8 cellular contexts compared by ENCODE assay signal in genomic region chr5:177546262-177546741, GRCh38. TPM values are rescaled to one million over a fixed set of nuclear protein-coding genes. Genes with fewer than 3 reads are reported as not detected.
A peak's percentile ranks its signal among the peaks of the same experiment; 100 is the strongest.
DNase-seq lines count a peak whose midpoint lies in the region; ATAC-seq and TF ChIP-seq lines count a peak whose summit lies in the region.

No MANE protein-coding gene starts in this region.

- no peak for DNase-seq in activated naive CD8-positive, alpha-beta T cell treated with anti-CD3 and anti-CD28 coated beads, Interleukin-2, amount 50 U/mL, for 24 hours
- DNase-seq in activated naive CD8-positive, alpha-beta T cell treated with anti-CD3 and anti-CD28 coated beads for 36 hours = no peak
- DNase-seq in amniotic stem cell (lab: John Stamatoyannopoulos, UW) = peak; percentile 94
- peak; percentile 88 for DNase-seq in hepatic stellate cell (ENCODE audit: low spot score)
- no peak for DNase-seq in spleen
- no peak for DNase-seq in cerebellum (ENCODE audit: low spot score)
- no peak for DNase-seq in KBM-7

- WGBS in spleen, 5 donors = 55 to 100% (median 75%) methylated on average over 1 of the region's 1 CpG

- peak overlapping the region; percentile 14 to 82 (median 67) for H3K27ac ChIP-seq in spleen

- peaks cover 9% of the 10 kb centered on the region for H3K4me1 Mint-ChIP-seq in activated naive CD8-positive, alpha-beta T cell treated with anti-CD3 and anti-CD28 coated beads, Interleukin-2, amount 50 U/mL, for 24 hours
- peaks cover 13% of the 10 kb centered on the region for H3K4me1 Mint-ChIP-seq in activated naive CD8-positive, alpha-beta T cell treated with anti-CD3 and anti-CD28 coated beads for 36 hours

- no peaks in the 10 kb centered on the region for H3K9me3 ChIP-seq in spleen

- H3K36me3 Mint-ChIP-seq in activated naive CD8-positive, alpha-beta T cell treated with anti-CD3 and anti-CD28 coated beads, Interleukin-2, amount 50 U/mL, for 24 hours (ENCODE audit: low read depth) = peaks cover 15% of the 10 kb centered on the region
- no peaks in the 10 kb centered on the region for H3K36me3 Mint-ChIP-seq in activated naive CD8-positive, alpha-beta T cell treated with anti-CD3 and anti-CD28 coated beads for 36 hours

- intact Hi-C loops in spleen (cut with DNase I; ENCODE audit: low total_unique reads) = no loop called here

- peaks cover 10 to 92% (median 44%) of the 10 kb centered on the region in 6 donors for H3K4me1 ChIP-seq in spleen

- H3K4me3 Mint-ChIP-seq in activated naive CD8-positive, alpha-beta T cell treated with anti-CD3 and anti-CD28 coated beads, Interleukin-2, amount 50 U/mL, for 24 hours = no peak overlapping the region
- H3K4me3 Mint-ChIP-seq in activated naive CD8-positive, alpha-beta T cell treated with anti-CD3 and anti-CD28 coated beads for 36 hours = no peak overlapping the region

- no peak overlapping the region for H3K4me3 ChIP-seq in spleen

- TF ChIP-seq POLR2A in spleen (IDR thresholded peaks at IDR 0.05) = no peak

- in situ Hi-C loops in KBM-7 (cut with MboI; ENCODE audit: low pct_unique_long_range_greater_than_20kb, low sequenced_read_pairs) = no loop called here

- H3K27me3 Mint-ChIP-seq in activated naive CD8-positive, alpha-beta T cell treated with anti-CD3 and anti-CD28 coated beads, Interleukin-2, amount 50 U/mL, for 24 hours = no peaks in the 10 kb centered on the region
- H3K27me3 Mint-ChIP-seq in activated naive CD8-positive, alpha-beta T cell treated with anti-CD3 and anti-CD28 coated beads for 36 hours = no peaks in the 10 kb centered on the region

- no peaks in the 10 kb centered on the region for H3K9me3 Mint-ChIP-seq in activated naive CD8-positive, alpha-beta T cell treated with anti-CD3 and anti-CD28 coated beads, Interleukin-2, amount 50 U/mL, for 24 hours
- no peaks in the 10 kb centered on the region for H3K9me3 Mint-ChIP-seq in activated naive CD8-positive, alpha-beta T cell treated with anti-CD3 and anti-CD28 coated beads for 36 hours

- H3K27me3 ChIP-seq in spleen (replicated peaks in 1 of 7) = no peaks in the 10 kb centered on the region

- no peak for TF ChIP-seq CTCF in spleen (IDR thresholded peaks at IDR 0.05 in 8 of 11, conservative IDR thresholded peaks at IDR 0.05 in 3 of 11)

- ATAC-seq in activated naive CD8-positive, alpha-beta T cell treated with anti-CD3 and anti-CD28 coated beads, Interleukin-2, amount 50 U/mL, for 24 hours = peak; percentile 69
- ATAC-seq in GM19324 (IDR thresholded peaks at IDR 0.05; ENCODE audit: low FRiP score, unreplicated experiment) = no peak

- peak overlapping the region; percentile 23 for H3K27ac Mint-ChIP-seq in activated naive CD8-positive, alpha-beta T cell treated with anti-CD3 and anti-CD28 coated beads, Interleukin-2, amount 50 U/mL, for 24 hours
- H3K27ac Mint-ChIP-seq in activated naive CD8-positive, alpha-beta T cell treated with anti-CD3 and anti-CD28 coated beads for 36 hours = no peak overlapping the region

- peaks cover 0 to 42% (median 6%) of the 10 kb centered on the region in 6 donors for H3K36me3 ChIP-seq in spleen

RNA-seq across cellular contexts. Expression of gene FAM193B, which starts 8.1 kb away (rescaled TPM):
- total RNA-seq in activated naive CD8-positive, alpha-beta T cell treated with anti-CD3 and anti-CD28 coated beads for 36 hours = 10 to 100 TPM; 47.2 to 52.9 TPM
- total RNA-seq in spleen = 100 to 1,000 TPM in 5 of 7 donors, 10 to 100 TPM in 2; 86.9 to 155 (median 116) TPM
- 100 to 1,000 TPM; 145 to 364 (median 348) TPM for polyA plus RNA-seq in spleen
- 35.9 TPM for total RNA-seq in cerebellum

RNA-seq across cellular contexts. Expression of gene DDX41, which starts 29.5 kb away (rescaled TPM):
- total RNA-seq in activated naive CD8-positive, alpha-beta T cell treated with anti-CD3 and anti-CD28 coated beads for 36 hours = 100 to 1,000 TPM; 211 to 220 TPM
- total RNA-seq in spleen = 100 to 1,000 TPM in 2 of 7 donors, 10 to 100 TPM in 5; 68.9 to 126 (median 91.8) TPM
- polyA plus RNA-seq in spleen = 10 to 100 TPM; 68.9 to 99.4 (median 92.9) TPM
- 50.5 TPM for total RNA-seq in cerebellum

RNA-seq across cellular contexts. Expression of gene DOK3, which starts 36.7 kb away (rescaled TPM):
- 1 to 10 TPM; 8.2 to 8.6 TPM for total RNA-seq in activated naive CD8-positive, alpha-beta T cell treated with anti-CD3 and anti-CD28 coated beads for 36 hours
- total RNA-seq in spleen = 100 to 1,000 TPM; 111 to 231 (median 149) TPM
- 100 to 1,000 TPM in 1 of 3 donors, 10 to 100 TPM in 2; 69.9 to 144 (median 98.4) TPM for polyA plus RNA-seq in spleen
- total RNA-seq in cerebellum = 6.4 TPM

RNA-seq across cellular contexts. Expression of gene TMED9, which starts 45.7 kb away (rescaled TPM):
- total RNA-seq in activated naive CD8-positive, alpha-beta T cell treated with anti-CD3 and anti-CD28 coated beads for 36 hours = 100 to 1,000 TPM; 102 to 103 TPM
- total RNA-seq in spleen = 100 to 1,000 TPM in 4 of 7 donors, 10 to 100 TPM in 3; 72.0 to 126 (median 110) TPM
- polyA plus RNA-seq in spleen = 10 to 100 TPM; 52.6 to 96.9 (median 91.9) TPM
- 20.1 TPM for total RNA-seq in cerebellum

RNA-seq across cellular contexts. Expression of gene PDLIM7, which starts 48.9 kb away (rescaled TPM):
- total RNA-seq in activated naive CD8-positive, alpha-beta T cell treated with anti-CD3 and anti-CD28 coated beads for 36 hours = 10 to 100 TPM; 38.5 to 41.9 TPM
- 100 to 1,000 TPM in 3 of 7 donors, 10 to 100 TPM in 4; 44.8 to 220 (median 86.4) TPM for total RNA-seq in spleen
- 100 to 1,000 TPM in 1 of 3 donors, 10 to 100 TPM in 2; 42.5 to 125 (median 59.2) TPM for polyA plus RNA-seq in spleen
- total RNA-seq in cerebellum = 10.4 TPM

Comparison
In these comparisons a context has a peak if more than half of its experiments do, and no peak if none do; other contexts are left out.
1. DNase-seq: peak in amniotic stem cell (single experiment) and hepatic stellate cell (single experiment); none in activated naive CD8-positive, alpha-beta T cell treated with anti-CD3 and anti-CD28 coated beads, Interleukin-2, amount 50 U/mL, for 24 hours (single experiment), activated naive CD8-positive, alpha-beta T cell treated with anti-CD3 and anti-CD28 coated beads for 36 hours (single experiment), spleen (single experiment), cerebellum (single experiment) and KBM-7 (single experiment).
2. RNA of gene DOK3, which starts 36.7 kb away (total RNA-seq): 111 to 231 TPM in spleen; 8.2 to 8.6 TPM in activated naive CD8-positive, alpha-beta T cell treated with anti-CD3 and anti-CD28 coated beads for 36 hours and 6.4 TPM in cerebellum (single experiment); every median in the first group is over 10 times any median in the second.